1 cellular context compared by ENCODE assay signal in the genomic region with DNA sequence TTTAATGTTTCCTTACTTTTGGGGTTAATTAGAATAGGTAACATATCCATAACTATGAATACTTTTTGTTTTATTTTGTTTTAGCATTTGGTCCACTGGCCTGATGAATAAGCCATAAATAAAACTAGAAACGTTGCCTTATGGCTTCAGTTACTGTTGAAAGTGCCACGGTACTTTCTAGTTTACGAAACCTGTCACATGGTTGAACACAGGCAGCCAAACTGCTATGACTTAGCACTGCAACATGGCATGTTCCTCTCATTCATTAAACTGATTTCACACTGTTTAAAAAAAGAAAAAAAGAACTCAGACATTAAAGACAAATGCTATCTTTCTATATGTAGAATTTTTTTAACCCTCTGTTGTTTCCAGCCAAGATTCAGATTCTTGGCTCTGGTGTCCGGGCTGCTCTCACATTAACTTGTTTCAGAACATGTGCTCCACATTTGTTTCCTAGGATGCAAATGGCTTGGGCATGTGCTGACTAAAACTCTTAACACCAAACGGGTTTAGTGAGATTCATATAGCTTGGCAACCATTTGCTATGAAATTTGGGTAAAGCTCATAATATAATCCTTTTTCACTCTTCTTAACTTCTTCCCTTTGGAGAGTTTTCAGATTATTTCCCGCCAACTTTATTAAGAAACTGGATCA.
TF ChIP-seq lines count a peak whose summit lies in the region.

No MANE protein-coding gene starts in this region.

TF ChIP-seq in GM23338, 12 proteins besides CTCF, POLR2A, EP300 and RAD21 (continued from another document):
- TF ChIP-seq, protein P1, sequence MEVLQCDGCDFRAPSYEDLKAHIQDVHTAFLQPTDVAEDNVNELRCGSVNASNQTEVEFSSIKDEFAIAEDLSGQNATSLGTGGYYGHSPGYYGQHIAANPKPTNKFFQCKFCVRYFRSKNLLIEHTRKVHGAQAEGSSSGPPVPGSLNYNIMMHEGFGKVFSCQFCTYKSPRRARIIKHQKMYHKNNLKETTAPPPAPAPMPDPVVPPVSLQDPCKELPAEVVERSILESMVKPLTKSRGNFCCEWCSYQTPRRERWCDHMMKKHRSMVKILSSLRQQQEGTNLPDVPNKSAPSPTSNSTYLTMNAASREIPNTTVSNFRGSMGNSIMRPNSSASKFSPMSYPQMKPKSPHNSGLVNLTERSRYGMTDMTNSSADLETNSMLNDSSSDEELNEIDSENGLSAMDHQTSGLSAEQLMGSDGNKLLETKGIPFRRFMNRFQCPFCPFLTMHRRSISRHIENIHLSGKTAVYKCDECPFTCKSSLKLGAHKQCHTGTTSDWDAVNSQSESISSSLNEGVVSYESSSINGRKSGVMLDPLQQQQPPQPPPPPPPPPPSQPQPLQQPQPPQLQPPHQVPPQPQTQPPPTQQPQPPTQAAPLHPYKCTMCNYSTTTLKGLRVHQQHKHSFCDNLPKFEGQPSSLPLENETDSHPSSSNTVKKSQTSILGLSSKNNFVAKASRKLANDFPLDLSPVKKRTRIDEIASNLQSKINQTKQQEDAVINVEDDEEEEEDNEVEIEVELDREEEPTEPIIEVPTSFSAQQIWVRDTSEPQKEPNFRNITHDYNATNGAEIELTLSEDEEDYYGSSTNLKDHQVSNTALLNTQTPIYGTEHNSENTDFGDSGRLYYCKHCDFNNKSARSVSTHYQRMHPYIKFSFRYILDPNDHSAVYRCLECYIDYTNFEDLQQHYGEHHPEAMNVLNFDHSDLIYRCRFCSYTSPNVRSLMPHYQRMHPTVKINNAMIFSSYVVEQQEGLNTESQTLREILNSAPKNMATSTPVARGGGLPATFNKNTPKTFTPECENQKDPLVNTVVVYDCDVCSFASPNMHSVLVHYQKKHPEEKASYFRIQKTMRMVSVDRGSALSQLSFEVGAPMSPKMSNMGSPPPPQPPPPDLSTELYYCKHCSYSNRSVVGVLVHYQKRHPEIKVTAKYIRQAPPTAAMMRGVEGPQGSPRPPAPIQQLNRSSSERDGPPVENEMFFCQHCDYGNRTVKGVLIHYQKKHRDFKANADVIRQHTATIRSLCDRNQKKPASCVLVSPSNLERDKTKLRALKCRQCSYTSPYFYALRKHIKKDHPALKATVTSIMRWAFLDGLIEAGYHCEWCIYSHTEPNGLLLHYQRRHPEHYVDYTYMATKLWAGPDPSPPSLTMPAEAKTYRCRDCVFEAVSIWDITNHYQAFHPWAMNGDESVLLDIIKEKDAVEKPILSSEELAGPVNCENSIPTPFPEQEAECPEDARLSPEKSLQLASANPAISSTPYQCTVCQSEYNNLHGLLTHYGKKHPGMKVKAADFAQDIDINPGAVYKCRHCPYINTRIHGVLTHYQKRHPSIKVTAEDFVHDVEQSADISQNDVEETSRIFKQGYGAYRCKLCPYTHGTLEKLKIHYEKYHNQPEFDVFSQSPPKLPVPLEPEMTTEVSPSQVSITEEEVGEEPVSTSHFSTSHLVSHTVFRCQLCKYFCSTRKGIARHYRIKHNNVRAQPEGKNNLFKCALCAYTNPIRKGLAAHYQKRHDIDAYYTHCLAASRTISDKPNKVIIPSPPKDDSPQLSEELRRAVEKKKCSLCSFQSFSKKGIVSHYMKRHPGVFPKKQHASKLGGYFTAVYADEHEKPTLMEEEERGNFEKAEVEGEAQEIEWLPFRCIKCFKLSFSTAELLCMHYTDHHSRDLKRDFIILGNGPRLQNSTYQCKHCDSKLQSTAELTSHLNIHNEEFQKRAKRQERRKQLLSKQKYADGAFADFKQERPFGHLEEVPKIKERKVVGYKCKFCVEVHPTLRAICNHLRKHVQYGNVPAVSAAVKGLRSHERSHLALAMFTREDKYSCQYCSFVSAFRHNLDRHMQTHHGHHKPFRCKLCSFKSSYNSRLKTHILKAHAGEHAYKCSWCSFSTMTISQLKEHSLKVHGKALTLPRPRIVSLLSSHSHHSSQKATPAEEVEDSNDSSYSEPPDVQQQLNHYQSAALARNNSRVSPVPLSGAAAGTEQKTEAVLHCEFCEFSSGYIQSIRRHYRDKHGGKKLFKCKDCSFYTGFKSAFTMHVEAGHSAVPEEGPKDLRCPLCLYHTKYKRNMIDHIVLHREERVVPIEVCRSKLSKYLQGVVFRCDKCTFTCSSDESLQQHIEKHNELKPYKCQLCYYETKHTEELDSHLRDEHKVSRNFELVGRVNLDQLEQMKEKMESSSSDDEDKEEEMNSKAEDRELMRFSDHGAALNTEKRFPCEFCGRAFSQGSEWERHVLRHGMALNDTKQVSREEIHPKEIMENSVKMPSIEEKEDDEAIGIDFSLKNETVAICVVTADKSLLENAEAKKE (CRISPR knock-in tag; IDR thresholded peaks at IDR 0.05), result no peak
- TF ChIP-seq ZNF331 (CRISPR knock-in tag; IDR thresholded peaks at IDR 0.05; ENCODE audit: low read depth) (no peak), NANOG (IDR thresholded peaks at IDR 0.05; ENCODE audit: borderline replicate concordance) (no peak)
- TF ChIP-seq, protein P2, sequence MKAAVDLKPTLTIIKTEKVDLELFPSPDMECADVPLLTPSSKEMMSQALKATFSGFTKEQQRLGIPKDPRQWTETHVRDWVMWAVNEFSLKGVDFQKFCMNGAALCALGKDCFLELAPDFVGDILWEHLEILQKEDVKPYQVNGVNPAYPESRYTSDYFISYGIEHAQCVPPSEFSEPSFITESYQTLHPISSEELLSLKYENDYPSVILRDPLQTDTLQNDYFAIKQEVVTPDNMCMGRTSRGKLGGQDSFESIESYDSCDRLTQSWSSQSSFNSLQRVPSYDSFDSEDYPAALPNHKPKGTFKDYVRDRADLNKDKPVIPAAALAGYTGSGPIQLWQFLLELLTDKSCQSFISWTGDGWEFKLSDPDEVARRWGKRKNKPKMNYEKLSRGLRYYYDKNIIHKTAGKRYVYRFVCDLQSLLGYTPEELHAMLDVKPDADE (IDR thresholded peaks at IDR 0.05), result no peak
